In the genomic region with DNA sequence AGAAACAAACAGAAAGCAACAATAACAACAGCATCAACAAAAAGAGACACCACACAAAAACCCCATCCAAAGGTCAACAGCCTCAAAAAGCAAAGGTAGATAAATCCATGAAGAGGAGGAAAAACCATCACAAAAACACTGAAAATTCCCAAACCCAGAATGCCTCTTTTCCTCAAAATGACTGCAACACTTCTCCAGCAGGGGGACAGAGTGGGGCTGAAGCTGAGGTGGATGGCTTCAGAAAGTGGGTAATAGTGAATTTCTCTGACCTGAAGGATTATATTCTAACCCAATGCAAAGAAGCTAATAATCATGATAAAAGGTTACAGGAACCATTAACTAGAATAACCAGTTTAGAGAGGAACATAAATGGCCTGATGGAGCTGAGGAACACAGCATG, we compare ENCODE assay signal across 17 cellular contexts.
"Had no signal": no experiment of that assay in that cellular context is flagged by ENCODE, and none has a peak within 500 bp of the region (broad histone marks: within the 10 kb centered on the region; RNA-seq: fewer than 3 reads in every experiment).

No MANE protein-coding gene starts in this region.

- H3K4me3 ChIP-seq: esophagus squamous epithelium, hepatocyte, prostate gland, sigmoid colon, upper lobe of left lung had no signal

- ATAC-seq: activated CD4-positive, CD25-positive, alpha-beta regulatory T cell treated with anti-CD3 and anti-CD28 coated beads, Interleukin-2, amount 50 U/mL, for 24 hours; activated T-cell treated with anti-CD3 and anti-CD28 coated beads, Interleukin-2, amount 50 U/mL, for 4 hours; left lobe of liver; natural killer cell had no signal

- DNase-seq: activated CD4-positive, alpha-beta T cell treated with anti-CD3 and anti-CD28 coated beads, Interleukin-2, amount 50 U/mL, for 4 hours; activated gamma-delta T cell; activated T-cell treated with anti-CD3 and anti-CD28 coated beads, Interleukin-2, amount 50 U/mL, for 4 hours; amygdala; esophagus squamous epithelium; mammary epithelial cell; natural killer cell; occipital lobe; sigmoid colon; stimulated activated CD4-positive, alpha-beta T cell treated with anti-CD3 and anti-CD28 coated beads, Interleukin-12 subunit alpha, Interleukin-12 subunit beta, amount 100 ng/mL, for 4 hours; stimulated activated naive CD4-positive, alpha-beta T cell treated with Interleukin-2 at 50 U/mL for 16 hours; T-helper 2 cell; upper lobe of left lung had no signal

- H3K27ac ChIP-seq: esophagus squamous epithelium, hepatocyte, prostate gland, sigmoid colon, upper lobe of left lung had no signal
